In genomic region chr12:60169904-60170303, GRCh38 we compare ENCODE assay signal across 20 cellular contexts.
DNase-seq lines count a peak whose midpoint lies in the region; ATAC-seq, FAIRE-seq and TF ChIP-seq lines count a peak whose summit lies in the region.
"Had no signal": no experiment of that assay in that cellular context is flagged by ENCODE, and none has a peak within 500 bp of the region (broad histone marks: within the 10 kb centered on the region; RNA-seq: fewer than 3 reads in every experiment).

No MANE protein-coding gene starts in this region.

- H3K4me3 ChIP-seq in bronchial epithelial cell (ENCODE audit: low read depth, low read length) (no peak overlapping the region), fibroblast of mammary gland (ENCODE audit: control insufficient read depth, low read depth, low read length) (no peak overlapping the region)
- H3K4me3 ChIP-seq: BLaER1, GM23338 had no signal

- no peak for TF ChIP-seq CTCF in bronchial epithelial cell (IDR thresholded peaks at IDR 0.05; ENCODE audit: insufficient read depth, low read length, severe bottlenecking)
- no peak for TF ChIP-seq CTCF in fibroblast of mammary gland (conservative IDR thresholded peaks at IDR 0.05; ENCODE audit: control insufficient read depth, insufficient read depth, low read depth, low read length)

- FAIRE-seq in bronchial epithelial cell (lab: Jason Lieb, UNC) = no peak
- FAIRE-seq: G401.6, GM12891, GM19239, H54, HepG2 had no signal

- DNase-seq in ELR (ENCODE audit: low read depth) (peak; percentile 31), HS-5 (ENCODE audit: low read depth) (peak; percentile 64), bronchial epithelial cell (ENCODE audit: low read depth) (peak; percentile 35), fibroblast of mammary gland (ENCODE audit: low read depth) (peak; percentile 32), DMS79 treated with DMSO at 0.1 percent for 48 hours (lab: John Stamatoyannopoulos, UW) (no peak), A172 (ENCODE audit: low spot score) (no peak), NCI-H1105 treated with DMSO at 0.1 percent for 48 hours (lab: John Stamatoyannopoulos, UW) (no peak)
- DNase-seq: CD4-positive, alpha-beta memory T cell; DMS153; DMS79; KG1 had no signal

- H3K27me3 ChIP-seq in bronchial epithelial cell (ENCODE audit: control insufficient read depth, insufficient read depth, low read length) = no peaks in the 10 kb centered on the region
- H3K27me3 ChIP-seq: BLaER1 had no signal

- no peaks in the 10 kb centered on the region for H3K36me3 ChIP-seq in bronchial epithelial cell (ENCODE audit: control insufficient read depth, insufficient read depth, low read length)
- H3K36me3 ChIP-seq: BLaER1 had no signal

- no peak for ATAC-seq in HG03520 (IDR thresholded peaks at IDR 0.05; ENCODE audit: unreplicated experiment)
- ATAC-seq: GM23338, HCT116, HepG2 had no signal

Comparison
In these comparisons a context has a peak if more than half of its experiments do, and no peak if none do; other contexts are left out.
1. DNase-seq: peak in ELR (single experiment), HS-5 (single experiment), bronchial epithelial cell (single experiment) and fibroblast of mammary gland (single experiment); none in DMS79 treated with DMSO at 0.1 percent for 48 hours (single experiment), A172 (single experiment) and NCI-H1105 treated with DMSO at 0.1 percent for 48 hours (single experiment).